Comparison of ENCODE assay signal across 1 cellular context in genomic region chr6:136763255-136763654, GRCh38.
TF ChIP-seq lines count a peak whose summit lies in the region.

No MANE protein-coding gene starts in this region.

TF ChIP-seq in WTC11, 78 proteins besides CTCF, POLR2A, EP300 and RAD21 (continued from another document):
- TF ChIP-seq AFF4 (CRISPR knock-in tag; IDR thresholded peaks at IDR 0.05; ENCODE audit: borderline replicate concordance) (no peak), JUN (CRISPR knock-in tag; IDR thresholded peaks at IDR 0.05) (no peak), IRF2 (CRISPR knock-in tag; IDR thresholded peaks at IDR 0.05; ENCODE audit: borderline replicate concordance, low read depth) (no peak), NFE2L1 (CRISPR knock-in tag; IDR thresholded peaks at IDR 0.05) (no peak), ZNF281 (CRISPR knock-in tag; IDR thresholded peaks at IDR 0.05) (no peak), USF2 (CRISPR knock-in tag; IDR thresholded peaks at IDR 0.05) (no peak), ELF4 (CRISPR knock-in tag; IDR thresholded peaks at IDR 0.05; ENCODE audit: low read depth) (no peak), CREM (CRISPR knock-in tag; IDR thresholded peaks at IDR 0.05) (no peak), FOXK1 (CRISPR knock-in tag; IDR thresholded peaks at IDR 0.05) (no peak), ZNF671 (CRISPR knock-in tag; IDR thresholded peaks at IDR 0.05) (no peak), EMX1 (CRISPR knock-in tag; IDR thresholded peaks at IDR 0.05) (no peak), ZNF532 (CRISPR knock-in tag; IDR thresholded peaks at IDR 0.05; ENCODE audit: borderline replicate concordance) (no peak), ZNF425 (CRISPR knock-in tag; conservative IDR thresholded peaks at IDR 0.05) (no peak), ZNF121 (CRISPR knock-in tag; IDR thresholded peaks at IDR 0.05) (no peak), NR1H2 (CRISPR knock-in tag; IDR thresholded peaks at IDR 0.05) (no peak), NFYB (CRISPR knock-in tag; conservative IDR thresholded peaks at IDR 0.05; ENCODE audit: low read depth) (no peak), MLX (CRISPR knock-in tag; IDR thresholded peaks at IDR 0.05) (no peak), SP1 (CRISPR knock-in tag; conservative IDR thresholded peaks at IDR 0.05) (no peak)
